ENCODE assay signal across 17 cellular contexts in the genomic region with DNA sequence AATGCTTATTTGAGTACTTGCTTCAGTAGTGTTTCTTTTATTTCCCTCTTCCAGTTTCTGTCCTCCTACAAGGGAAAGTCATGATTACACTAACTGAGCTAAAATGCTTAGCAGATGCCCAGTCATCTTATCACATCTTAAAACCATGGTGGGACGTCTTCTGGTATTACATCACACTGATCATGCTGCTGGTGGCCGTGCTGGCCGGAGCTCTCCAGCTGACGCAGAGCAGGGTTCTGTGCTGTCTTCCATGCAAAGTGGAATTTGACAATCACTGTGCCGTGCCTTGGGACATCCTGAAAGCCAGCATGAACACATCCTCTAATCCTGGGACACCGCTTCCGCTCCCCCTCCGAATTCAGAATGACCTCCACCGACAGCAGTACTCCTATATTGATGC. TPM values are rescaled to one million over a fixed set of nuclear protein-coding genes. Genes with fewer than 3 reads are reported as not detected.
DNase-seq lines count a peak whose midpoint lies in the region; ATAC-seq and TF ChIP-seq lines count a peak whose summit lies in the region.
"Had no signal": no experiment of that assay in that cellular context is flagged by ENCODE, and none has a peak within 500 bp of the region (broad histone marks: within the 10 kb centered on the region; RNA-seq: fewer than 3 reads in every experiment).

No MANE protein-coding gene starts in this region.

- DNase-seq in activated T-cell treated with anti-CD3 and anti-CD28 coated beads, Interleukin-2, amount 50 U/mL, for 24 hours = no peak
- DNase-seq in activated T-cell treated with anti-CD3 and anti-CD28 coated beads, Interleukin-2, amount 50 U/mL, for 48 hours = no peak
- DNase-seq in MV-4-11 (lab: John Stamatoyannopoulos, UW) = peak; percentile 0
- no peak for DNase-seq in WTC11 (ENCODE audit: low spot score)
- no peak for DNase-seq in smooth muscle cell (lab: John Stamatoyannopoulos, UW; ENCODE audit: unreplicated experiment)
- no peak for DNase-seq in nephron progenitor cell
- DNase-seq: Calu3; CD8-positive, alpha-beta T cell; DMS79 treated with DMSO at 0.1 percent for 48 hours; GF-D8; GOT3; H7; HFFc6 had no signal

- no peak overlapping the region for H3K9ac ChIP-seq in smooth muscle cell (ENCODE audit: low read depth)
- H3K9ac ChIP-seq: BLaER1 treated with 17β-estradiol and CSF1 and Interleukin-3, amounts not matched to agents 10 nM and 100 nM had no signal

- peaks cover 83% of the 10 kb centered on the region for H3K4me1 Mint-ChIP-seq in activated T-cell treated with anti-CD3 and anti-CD28 coated beads, Interleukin-2, amount 50 U/mL, for 24 hours (ENCODE audit: low read depth)
- H3K4me1 Mint-ChIP-seq in WTC11 (peaks cover 20% of the 10 kb centered on the region), nephron progenitor cell (no peaks in the 10 kb centered on the region)

- no peaks in the 10 kb centered on the region for H3K79me2 ChIP-seq in smooth muscle cell (ENCODE audit: low read depth)

- peak overlapping the region; percentile 40 for H3K4me2 ChIP-seq in smooth muscle cell
- H3K4me2 ChIP-seq: BLaER1 treated with 17β-estradiol and CSF1 and Interleukin-3, amounts not matched to agents 10 nM and 100 nM had no signal

- no peaks in the 10 kb centered on the region for H3K36me3 ChIP-seq in smooth muscle cell (ENCODE audit: low read depth)

- WGBS in smooth muscle cell (ENCODE audit: low lambda C conversion rate) = 55% methylated on average over 9 of the region's 9 CpGs

- H3K27ac ChIP-seq in smooth muscle cell (ENCODE audit: low read depth) = no peak overlapping the region
- H3K27ac ChIP-seq: BLaER1 treated with 17β-estradiol and CSF1 and Interleukin-3, amounts not matched to agents 10 nM and 100 nM; HL-60 had no signal

- peaks cover 11% of the 10 kb centered on the region for H3K4me1 ChIP-seq in smooth muscle cell (ENCODE audit: low read depth)
- H3K4me1 ChIP-seq: BLaER1 treated with 17β-estradiol and CSF1 and Interleukin-3, amounts not matched to agents 10 nM and 100 nM had no signal

- H3K4me3 ChIP-seq in smooth muscle cell = no peak overlapping the region
- H3K4me3 ChIP-seq: BLaER1 treated with 17β-estradiol and CSF1 and Interleukin-3, amounts not matched to agents 10 nM and 100 nM had no signal

- no peak for ATAC-seq in WTC11
- ATAC-seq: CD8-positive, alpha-beta T cell; HCT116 had no signal

- CTCF ChIA-PET in WTC11 (lab: Charles Lee) = no interaction called here

- no peaks in the 10 kb centered on the region for H4K20me1 ChIP-seq in smooth muscle cell (ENCODE audit: low read depth)

- TF ChIP-seq CTCF in WTC11 (IDR thresholded peaks at IDR 0.05) = no peak
- TF ChIP-seq CTCF in smooth muscle cell (IDR thresholded peaks at IDR 0.05; ENCODE audit: borderline replicate concordance, insufficient read depth, poor library complexity, severe bottlenecking) = no peak
- no peak for TF ChIP-seq CTCF in nephron progenitor cell (IDR thresholded peaks at IDR 0.05)

- peaks cover 5% of the 10 kb centered on the region for H3F3A ChIP-seq in smooth muscle cell (ENCODE audit: low read depth)

- H2AFZ ChIP-seq in smooth muscle cell (ENCODE audit: low read depth) = no peak overlapping the region

- H3K27me3 ChIP-seq in smooth muscle cell (ENCODE audit: low read depth) = no peaks in the 10 kb centered on the region
- H3K27me3 ChIP-seq: BLaER1 treated with 17β-estradiol and CSF1 and Interleukin-3, amounts not matched to agents 10 nM and 100 nM had no signal

- peak overlapping the region; percentile 87 for H3K27ac Mint-ChIP-seq in activated T-cell treated with anti-CD3 and anti-CD28 coated beads, Interleukin-2, amount 50 U/mL, for 24 hours
- H3K27ac Mint-ChIP-seq in WTC11 (peak overlapping the region; percentile 47; the same call in 1 of the 2 replicates), nephron progenitor cell (no peak overlapping the region)
- H3K27ac Mint-ChIP-seq: B cell; CD8-positive, alpha-beta T cell; HFFc6 had no signal

- POLR2A ChIA-PET in WTC11 (lab: Charles Lee) = no interaction called here

- no peak overlapping the region for H3K4me3 Mint-ChIP-seq in activated T-cell treated with anti-CD3 and anti-CD28 coated beads, Interleukin-2, amount 50 U/mL, for 24 hours
- H3K4me3 Mint-ChIP-seq in WTC11 (no peak overlapping the region), nephron progenitor cell (no peak overlapping the region)
- H3K4me3 Mint-ChIP-seq: B cell; CD8-positive, alpha-beta T cell; HFFc6 had no signal

- H3K27me3 Mint-ChIP-seq in activated T-cell treated with anti-CD3 and anti-CD28 coated beads, Interleukin-2, amount 50 U/mL, for 24 hours = no peaks in the 10 kb centered on the region
- H3K27me3 Mint-ChIP-seq in WTC11 (ENCODE audit: low read depth) = no peaks in the 10 kb centered on the region
- H3K27me3 Mint-ChIP-seq in nephron progenitor cell (ENCODE audit: low read depth, poor library complexity) = no peaks in the 10 kb centered on the region
- H3K27me3 Mint-ChIP-seq: B cell had no signal

- H3K9me3 ChIP-seq in smooth muscle cell (replicated peaks; ENCODE audit: low read depth) = no peaks in the 10 kb centered on the region
- H3K9me3 ChIP-seq: BLaER1 treated with 17β-estradiol and CSF1 and Interleukin-3, amounts not matched to agents 10 nM and 100 nM had no signal

- H3K9me3 Mint-ChIP-seq in activated T-cell treated with anti-CD3 and anti-CD28 coated beads, Interleukin-2, amount 50 U/mL, for 24 hours = no peaks in the 10 kb centered on the region
- H3K9me3 Mint-ChIP-seq in WTC11 (no peaks in the 10 kb centered on the region), nephron progenitor cell (no peaks in the 10 kb centered on the region)
- H3K9me3 Mint-ChIP-seq: CD8-positive, alpha-beta T cell; HFFc6 had no signal

- peaks cover 92% of the 10 kb centered on the region for H3K36me3 Mint-ChIP-seq in activated T-cell treated with anti-CD3 and anti-CD28 coated beads, Interleukin-2, amount 50 U/mL, for 24 hours (ENCODE audit: low read depth)
- H3K36me3 Mint-ChIP-seq in WTC11 (peaks cover 34% of the 10 kb centered on the region), nephron progenitor cell (ENCODE audit: low read depth) (peaks cover 41% of the 10 kb centered on the region)

TF ChIP-seq in WTC11, 78 proteins besides CTCF, POLR2A, EP300 and RAD21 (continues in another document):
- TF ChIP-seq, protein P1, sequence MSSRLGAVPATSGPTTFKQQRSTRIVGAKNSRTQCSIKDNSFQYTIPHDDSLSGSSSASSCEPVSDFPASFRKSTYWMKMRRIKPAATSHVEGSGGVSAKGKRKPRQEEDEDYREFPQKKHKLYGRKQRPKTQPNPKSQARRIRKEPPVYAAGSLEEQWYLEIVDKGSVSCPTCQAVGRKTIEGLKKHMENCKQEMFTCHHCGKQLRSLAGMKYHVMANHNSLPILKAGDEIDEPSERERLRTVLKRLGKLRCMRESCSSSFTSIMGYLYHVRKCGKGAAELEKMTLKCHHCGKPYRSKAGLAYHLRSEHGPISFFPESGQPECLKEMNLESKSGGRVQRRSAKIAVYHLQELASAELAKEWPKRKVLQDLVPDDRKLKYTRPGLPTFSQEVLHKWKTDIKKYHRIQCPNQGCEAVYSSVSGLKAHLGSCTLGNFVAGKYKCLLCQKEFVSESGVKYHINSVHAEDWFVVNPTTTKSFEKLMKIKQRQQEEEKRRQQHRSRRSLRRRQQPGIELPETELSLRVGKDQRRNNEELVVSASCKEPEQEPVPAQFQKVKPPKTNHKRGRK (CRISPR knock-in tag; IDR thresholded peaks at IDR 0.05; ENCODE audit: borderline replicate concordance) = no peak
- TF ChIP-seq, protein P2, sequence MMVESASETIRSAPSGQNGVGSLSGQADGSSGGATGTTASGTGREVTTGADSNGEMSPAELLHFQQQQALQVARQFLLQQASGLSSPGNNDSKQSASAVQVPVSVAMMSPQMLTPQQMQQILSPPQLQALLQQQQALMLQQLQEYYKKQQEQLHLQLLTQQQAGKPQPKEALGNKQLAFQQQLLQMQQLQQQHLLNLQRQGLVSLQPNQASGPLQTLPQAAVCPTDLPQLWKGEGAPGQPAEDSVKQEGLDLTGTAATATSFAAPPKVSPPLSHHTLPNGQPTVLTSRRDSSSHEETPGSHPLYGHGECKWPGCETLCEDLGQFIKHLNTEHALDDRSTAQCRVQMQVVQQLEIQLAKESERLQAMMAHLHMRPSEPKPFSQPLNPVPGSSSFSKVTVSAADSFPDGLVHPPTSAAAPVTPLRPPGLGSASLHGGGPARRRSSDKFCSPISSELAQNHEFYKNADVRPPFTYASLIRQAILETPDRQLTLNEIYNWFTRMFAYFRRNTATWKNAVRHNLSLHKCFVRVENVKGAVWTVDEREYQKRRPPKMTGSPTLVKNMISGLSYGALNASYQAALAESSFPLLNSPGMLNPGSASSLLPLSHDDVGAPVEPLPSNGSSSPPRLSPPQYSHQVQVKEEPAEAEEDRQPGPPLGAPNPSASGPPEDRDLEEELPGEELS (CRISPR knock-in tag; IDR thresholded peaks at IDR 0.05) = no peak
- no peak for TF ChIP-seq TCF7 (CRISPR knock-in tag; IDR thresholded peaks at IDR 0.05; ENCODE audit: low read depth)
- TF ChIP-seq MYBL2 (CRISPR knock-in tag; IDR thresholded peaks at IDR 0.05) = no peak
- TF ChIP-seq, protein P3, sequence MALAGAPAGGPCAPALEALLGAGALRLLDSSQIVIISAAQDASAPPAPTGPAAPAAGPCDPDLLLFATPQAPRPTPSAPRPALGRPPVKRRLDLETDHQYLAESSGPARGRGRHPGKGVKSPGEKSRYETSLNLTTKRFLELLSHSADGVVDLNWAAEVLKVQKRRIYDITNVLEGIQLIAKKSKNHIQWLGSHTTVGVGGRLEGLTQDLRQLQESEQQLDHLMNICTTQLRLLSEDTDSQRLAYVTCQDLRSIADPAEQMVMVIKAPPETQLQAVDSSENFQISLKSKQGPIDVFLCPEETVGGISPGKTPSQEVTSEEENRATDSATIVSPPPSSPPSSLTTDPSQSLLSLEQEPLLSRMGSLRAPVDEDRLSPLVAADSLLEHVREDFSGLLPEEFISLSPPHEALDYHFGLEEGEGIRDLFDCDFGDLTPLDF (CRISPR knock-in tag; IDR thresholded peaks at IDR 0.05) = no peak
- no peak for TF ChIP-seq PRRX2 (CRISPR knock-in tag; IDR thresholded peaks at IDR 0.05)
- no peak for TF ChIP-seq FOXJ3 (CRISPR knock-in tag; IDR thresholded peaks at IDR 0.05; ENCODE audit: borderline replicate concordance)

RNA-seq across cellular contexts. Expression of gene LRRC8C, which starts 50.3 kb away (rescaled TPM):
- total RNA-seq in WTC11 (2021) (1.8 to 2.2 TPM (median 2.1 TPM) in 3 replicates), smooth muscle cell (4.9 and 7.2 TPM in 2 replicates)
- 2.2 and 2.6 TPM in 2 replicates for polyA plus RNA-seq in smooth muscle cell

RNA-seq across cellular contexts. Expression of gene LRRC8B, which starts 57.9 kb away (rescaled TPM):
- total RNA-seq in WTC11 (2021) (23.6 to 25.5 TPM (median 24.2 TPM) in 3 replicates), smooth muscle cell (3.9 and 4.6 TPM in 2 replicates)
- 0.98 and 1.5 TPM in 2 replicates for polyA plus RNA-seq in smooth muscle cell
